9 cellular contexts compared by ENCODE assay signal in genomic region chr7:134779741-134780065, GRCh38. TPM values are rescaled to one million over a fixed set of nuclear protein-coding genes. Genes with fewer than 3 reads are reported as not detected.
A peak's percentile ranks its signal among the peaks of the same experiment; 100 is the strongest.
DNase-seq lines count a peak whose midpoint lies in the region; ATAC-seq, FAIRE-seq and TF ChIP-seq lines count a peak whose summit lies in the region.
"Had no signal": no experiment of that assay in that cellular context is flagged by ENCODE, and none has a peak within 500 bp of the region (broad histone marks: within the 10 kb centered on the region; RNA-seq: fewer than 3 reads in every experiment).

No MANE protein-coding gene starts in this region.

- POLR2A ChIA-PET in HEK293 (lab: Yijun Ruan, JAX): interaction anchor here (1.4 kb wide), 2 partner anchors 9 to 107 kb away, joined by 3 to 5 read pairs; no protein-coding TSS in a partner anchor

- 5 to 15% (median 11%) methylated on average over 4 of the region's 4 CpGs for WGBS in small intestine, 3 donors

- H3K36me3 ChIP-seq in HEK293 (ENCODE audit: control insufficient read depth in 2 of 2, insufficient read depth in 1 of 2, low read length in 2 of 2): no peaks in the 10 kb centered on the region
- no peaks in the 10 kb centered on the region for H3K36me3 ChIP-seq in colonic mucosa
- no peaks in the 10 kb centered on the region for H3K36me3 ChIP-seq in small intestine (ENCODE audit: control insufficient read depth in 2 of 2, insufficient read depth in 2 of 2, low read length in 2 of 2)

- peak overlapping the region; percentile 55 for H3K4me3 ChIP-seq in HEK293 (ENCODE audit: low read depth, low read length)
- peak overlapping the region; percentile 14 for H3K4me3 ChIP-seq in colonic mucosa
- H3K4me3 ChIP-seq in small intestine (ENCODE audit: low read depth in 1 of 2, low read length in 2 of 2): peak overlapping the region in 1 of 2 donors; percentile 19

- CTCF ChIA-PET in HEK293 (lab: Yijun Ruan, JAX): no interaction called here

- H3K27ac ChIP-seq in HEK293 (ENCODE audit: extremely low read depth, low read depth, low read length): peak overlapping the region; percentile 56
- H3K27ac ChIP-seq in colonic mucosa: peak overlapping the region; percentile 54
- H3K27ac ChIP-seq in small intestine (ENCODE audit: low read depth in 1 of 2, low read length in 1 of 2): peak overlapping the region; percentile 1 to 84

- H3K27me3 ChIP-seq in colonic mucosa (no peaks in the 10 kb centered on the region), small intestine (ENCODE audit: control insufficient read depth in 2 of 2, insufficient read depth in 2 of 2, low read length in 2 of 2) (no peaks in the 10 kb centered on the region)

- H3K9ac ChIP-seq in colonic mucosa (ENCODE audit: low read depth in 2 of 2, low read length in 2 of 2): peak overlapping the region; percentile 40 to 55

- H3K9me3 ChIP-seq in HEK293 (ENCODE audit: control insufficient read depth, insufficient read depth, low read depth, low read length) (no peaks in the 10 kb centered on the region), colonic mucosa (no peaks in the 10 kb centered on the region), small intestine (ENCODE audit: control insufficient read depth, low read depth) (no peaks in the 10 kb centered on the region)

- 0 out of 2 replicates have a peak, but pooled peaks cover 3% of the 10 kb centered on the region for H3K4me1 ChIP-seq in HEK293 (ENCODE audit: control insufficient read depth, insufficient read depth, low read length)
- no peaks in the 10 kb centered on the region for H3K4me1 ChIP-seq in colonic mucosa
- H3K4me1 ChIP-seq in small intestine (ENCODE audit: control insufficient read depth in 2 of 2, insufficient read depth in 1 of 2, low read depth in 1 of 2, low read length in 1 of 2): no peaks in the 10 kb centered on the region

- TF ChIP-seq CTCF in HEK293 (tag by site-specific recombination; IDR thresholded peaks at IDR 0.05) (no peak), colonic mucosa (IDR thresholded peaks at IDR 0.05) (no peak)

- ATAC-seq in GM21447 (IDR thresholded peaks at IDR 0.05; ENCODE audit: unreplicated experiment): no peak

- DNase-seq in colonic mucosa (no peak), left kidney (ENCODE audit: low read depth, low spot score) (peak; percentile 75), small intestine (peak; percentile 5), NCI-H510A treated with DMSO at 0.1 percent for 48 hours (lab: John Stamatoyannopoulos, UW) (no peak), posterior vena cava (ENCODE audit: low spot score) (no peak), activated T-cell treated with anti-CD3 and anti-CD28 coated beads for 4 hours (no peak)
- DNase-seq: NK-92 treated with Interleukin-12 subunit alpha and Interleukin-12 subunit beta, amount 100 ng/mL, for 24 hours had no signal

- no peak for FAIRE-seq in small intestine (lab: Jason Lieb, UNC)

- intact Hi-C loops in colonic mucosa (cut with DNase I): no loop called here
- intact Hi-C loops in posterior vena cava (cut with DNase I): loop anchor here in 1 of 2 donors (5.0 to 10.0 kb wide), 4 partner anchors 47 to 155 kb away; no protein-coding TSS in a partner anchor

TF ChIP-seq in HEK293, 187 proteins besides CTCF, POLR2A, EP300 and RAD21:
- TF ChIP-seq KLF8 (tag by site-specific recombination; IDR thresholded peaks at IDR 0.05) (0 out of 2 replicates have a peak, but pooled peaks have one; percentile 8), PRDM1 (tag by site-specific recombination; IDR thresholded peaks at IDR 0.05) (peak; percentile 59), ZNF24 (tag by site-specific recombination; IDR thresholded peaks at IDR 0.05) (peak; percentile 13; the same call in 1 of the 2 replicates), ZNF23 (tag by site-specific recombination; IDR thresholded peaks at IDR 0.05; ENCODE audit: borderline replicate concordance) (no peak), MZF1 (tag by site-specific recombination; IDR thresholded peaks at IDR 0.05; ENCODE audit: borderline replicate concordance) (no peak), ZNF449 (tag by site-specific recombination; IDR thresholded peaks at IDR 0.05) (0 out of 2 replicates have a peak, but pooled peaks have one; percentile 55), ZNF654 (tag by site-specific recombination; IDR thresholded peaks at IDR 0.05; ENCODE audit: low read depth) (no peak)

RNA-seq across cellular contexts. Expression of gene CALD1, which starts 0.3 kb away (rescaled TPM):
- total RNA-seq in colonic mucosa (100 to 1,000 TPM in 1 of 2 donors, 10 to 100 TPM in 1; 27.4 to 193 TPM), posterior vena cava (1,000 to 10,000 TPM; 1,459 to 1,514 TPM)
- polyA plus RNA-seq in small intestine: 10 to 100 TPM in 2 of 3 donors, 1 to 10 TPM in 1; 3.4 to 62.8 (median 27.8) TPM

Comparison
In these comparisons a context has a peak if more than half of its experiments do, and no peak if none do; other contexts are left out.
1. DNase-seq: peak in left kidney (single experiment) and small intestine (single experiment); none in colonic mucosa (single experiment), NCI-H510A treated with DMSO at 0.1 percent for 48 hours (single experiment), posterior vena cava (single experiment) and activated T-cell treated with anti-CD3 and anti-CD28 coated beads for 4 hours (single experiment).
2. RNA of gene CALD1, which starts 0.3 kb away (total RNA-seq): 1,459 to 1,514 TPM in posterior vena cava; 27.4 to 193 TPM in colonic mucosa; every median in the first group is over 4 times any median in the second.
3. Peak in every context shown above with its lines, with median percentiles within 50 percentile points of each other: H3K27ac ChIP-seq.